Comparison of ENCODE assay signal across 8 cellular contexts in genomic region chr20:51700809-51701285, GRCh38.
A peak's percentile ranks its signal among the peaks of the same experiment; 100 is the strongest.
DNase-seq lines count a peak whose midpoint lies in the region; ATAC-seq, FAIRE-seq and TF ChIP-seq lines count a peak whose summit lies in the region.

No MANE protein-coding gene starts in this region.

- H3K9ac ChIP-seq in PC-3 (ENCODE audit: low read length) (peak overlapping the region; percentile 8; the same call in 1 of the 2 replicates), fibroblast of lung (ENCODE audit: insufficient read depth, low read length) (no peak overlapping the region)

- BruUV-seq in PC-3 (replicated peaks; lab: Mats Ljungman, UMichigan), result no TSS peak

- peak; percentile 11 for FAIRE-seq in GM19239 (lab: Jason Lieb, UNC)

- no peak overlapping the region for H3K4me3 ChIP-seq in PC-3 (ENCODE audit: low read length)
- H3K4me3 ChIP-seq in fibroblast of lung (replicated peaks in 1 of 4; ENCODE audit: control extremely low read depth in 1 of 4, insufficient read depth in 1 of 4, low read depth in 3 of 4, low read length in 4 of 4), result no peak overlapping the region
- no peak overlapping the region for H3K4me3 ChIP-seq in psoas muscle

- CTCF ChIA-PET in PC-3 (lab: Charles Lee), result interaction anchor here (0.5 to 1.1 kb wide), 24 partner anchors 15 to 382 kb away, joined by 3 to 14 read pairs (median 4); no protein-coding TSS in a partner anchor

- no peaks in the 10 kb centered on the region for H4K20me1 ChIP-seq in PC-3 (ENCODE audit: low read length)
- no peaks in the 10 kb centered on the region for H4K20me1 ChIP-seq in fibroblast of lung (ENCODE audit: control insufficient read depth, extremely low read depth, insufficient read depth, low read length)

- H2AFZ ChIP-seq in PC-3 (ENCODE audit: low read length), result peak overlapping the region; percentile 16; the same call in 1 of the 2 replicates
- no peak overlapping the region for H2AFZ ChIP-seq in fibroblast of lung (ENCODE audit: low read length)

- H3K79me2 ChIP-seq in PC-3 (ENCODE audit: low read length) (no peaks in the 10 kb centered on the region), fibroblast of lung (ENCODE audit: control insufficient read depth, insufficient read depth, low read length) (no peaks in the 10 kb centered on the region)

- H3K27ac ChIP-seq in PC-3 (ENCODE audit: low read length), result peak overlapping the region; percentile 14
- no peak overlapping the region for H3K27ac ChIP-seq in fibroblast of lung (ENCODE audit: insufficient read depth, low read length)
- H3K27ac ChIP-seq in psoas muscle, result no peak overlapping the region

- intact Hi-C loops in PC-3 (cut with micrococcal nuclease), result loop anchor here (2.0 to 5.0 kb wide), 4 partner anchors 62 to 382 kb away; no protein-coding TSS in a partner anchor
- intact Hi-C loops in psoas muscle (cut with DNase I), result no loop called here

- peak; percentile 85 for TF ChIP-seq CTCF in PC-3 (conservative IDR thresholded peaks at IDR 0.05; ENCODE audit: low read depth, low read length)
- peak; percentile 68 to 79 for TF ChIP-seq CTCF in fibroblast of lung (conservative IDR thresholded peaks at IDR 0.05 in 1 of 2, IDR thresholded peaks at IDR 0.05 in 1 of 2; ENCODE audit: low read depth in 1 of 2, low read length in 2 of 2)
- peak; percentile 55 for TF ChIP-seq CTCF in psoas muscle (IDR thresholded peaks at IDR 0.05)

- ATAC-seq in PC-3 (peak; percentile 32), psoas muscle (no peak), HG03139 (IDR thresholded peaks at IDR 0.05; ENCODE audit: unreplicated experiment) (no peak)

- 50 to 69% (median 63%) methylated on average over 10 of the region's 10 CpGs for WGBS in psoas muscle, 3 donors

- DNase-seq in AG20443 (ENCODE audit: low spot score) (peak; percentile 70), GM19239 (ENCODE audit: insufficient read length, low spot score) (peak; percentile 26), PC-3 (peak; percentile 92), fibroblast of lung (ENCODE audit: low read depth in 2 of 2) (peak; percentile 39 to 63), psoas muscle (no peak), activated gamma-delta T cell (lab: John Stamatoyannopoulos, UW) (no peak), NCI-H1105 (lab: John Stamatoyannopoulos, UW) (no peak)

- POLR2A ChIA-PET in PC-3 (lab: Charles Lee; ENCODE audit: unreplicated experiment), result interaction anchor here (0.6 to 1.0 kb wide), 4 partner anchors 34 to 72 kb away, joined by 3 to 11 read pairs (median 4); no protein-coding TSS in a partner anchor

- no peaks in the 10 kb centered on the region for H3K27me3 ChIP-seq in PC-3 (ENCODE audit: low read length)
- H3K27me3 ChIP-seq in fibroblast of lung (ENCODE audit: control insufficient read depth, insufficient read depth, low read length), result no peaks in the 10 kb centered on the region
- H3K27me3 ChIP-seq in psoas muscle (ENCODE audit: insufficient read depth in 3 of 3, low read length in 2 of 3), result no peaks in the 10 kb centered on the region

- H3K9me3 ChIP-seq in PC-3 (ENCODE audit: low read length) (no peaks in the 10 kb centered on the region), fibroblast of lung (ENCODE audit: control insufficient read depth, insufficient read depth, low read depth, low read length) (no peaks in the 10 kb centered on the region), psoas muscle (no peaks in the 10 kb centered on the region)

- H3K4me1 ChIP-seq in PC-3 (ENCODE audit: insufficient read depth, low read length), result peaks cover 33% of the 10 kb centered on the region
- peaks cover 4% of the 10 kb centered on the region for H3K4me1 ChIP-seq in fibroblast of lung (ENCODE audit: control insufficient read depth, extremely low read depth, insufficient read depth, low read length)
- H3K4me1 ChIP-seq in psoas muscle, result no peaks in the 10 kb centered on the region

- H3K9me2 ChIP-seq in PC-3 (replicated peaks; ENCODE audit: low read length), result no peaks in the 10 kb centered on the region

- no peaks in the 10 kb centered on the region for H3K36me3 ChIP-seq in PC-3 (ENCODE audit: low read depth, low read length)
- H3K36me3 ChIP-seq in fibroblast of lung (ENCODE audit: control insufficient read depth, insufficient read depth, low read length), result no peaks in the 10 kb centered on the region
- H3K36me3 ChIP-seq in psoas muscle (ENCODE audit: insufficient read depth in 1 of 2, low read depth in 1 of 2), result no peaks in the 10 kb centered on the region

- H3F3A ChIP-seq in PC-3 (ENCODE audit: low read length, unreplicated experiment), result no peaks in the 10 kb centered on the region

- H3K4me2 ChIP-seq in PC-3 (ENCODE audit: low read length) (peak overlapping the region; percentile 9; the same call in 1 of the 2 replicates), fibroblast of lung (ENCODE audit: extremely low read depth, insufficient read depth, low read length) (no peak overlapping the region)

Comparison
In these comparisons a context has a peak if more than half of its experiments do, and no peak if none do; other contexts are left out.
1. DNase-seq: peak in AG20443 (single experiment), GM19239 (single experiment), PC-3 (single experiment) and fibroblast of lung (2 of 2); none in psoas muscle (0 of 2), activated gamma-delta T cell (single experiment) and NCI-H1105 (single experiment).
2. Peak in every context shown above with its lines, with median percentiles within 50 percentile points of each other: CTCF ChIP-seq.